ENCODE assay signal across 8 cellular contexts in the genomic region with DNA sequence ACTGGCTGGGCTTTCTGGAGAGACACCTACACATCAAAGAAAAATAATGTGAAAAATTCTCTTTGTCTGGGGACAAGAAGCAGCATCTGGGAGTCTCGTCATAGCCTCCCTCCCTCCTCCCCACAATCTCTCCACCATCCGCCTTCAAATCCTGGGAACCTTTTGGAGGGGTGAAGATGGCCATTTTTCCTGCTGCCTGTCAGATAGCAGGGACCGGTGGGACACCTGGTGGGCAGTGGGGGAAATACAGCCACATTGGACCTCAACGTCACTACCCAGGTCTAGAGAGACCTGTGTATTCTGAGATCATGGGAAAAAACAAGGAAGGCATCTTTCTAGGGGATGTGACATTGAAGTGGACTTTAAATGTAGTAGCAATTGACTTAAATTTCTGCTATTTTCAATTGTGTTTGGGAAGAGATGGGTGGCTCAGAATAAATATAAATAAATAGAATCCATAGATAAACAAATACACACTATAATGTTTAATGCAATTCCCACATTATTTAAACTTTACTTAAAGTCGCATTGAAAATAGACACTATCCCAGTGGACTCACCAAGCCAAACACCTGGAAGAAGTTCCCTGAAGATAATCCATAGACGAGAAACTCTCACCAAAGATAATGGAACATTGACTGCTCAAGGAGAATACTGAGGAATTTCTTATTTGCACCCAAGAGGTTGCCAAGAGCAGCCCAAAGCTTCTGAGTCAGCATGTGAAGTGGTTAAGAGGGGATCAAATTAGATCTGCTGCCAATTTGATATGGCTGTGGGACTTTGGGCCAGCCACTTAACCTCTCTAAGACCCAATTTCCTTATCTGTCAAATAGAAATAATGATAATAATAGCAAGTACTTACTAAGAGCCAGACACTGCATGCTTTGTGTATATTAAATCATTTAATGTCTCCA.
A peak's percentile ranks its signal among the peaks of the same experiment; 100 is the strongest.
DNase-seq lines count a peak whose midpoint lies in the region; ATAC-seq and TF ChIP-seq lines count a peak whose summit lies in the region.

No MANE protein-coding gene starts in this region.

- H3K27me3 ChIP-seq in HAP-1 (ENCODE audit: low read depth) (no peaks in the 10 kb centered on the region), left lung (peaks cover 0 to 9% of the 10 kb centered on the region in 2 donors)

- no peak overlapping the region for H3K27ac ChIP-seq in left lung

- no peaks in the 10 kb centered on the region for H3K4me1 Mint-ChIP-seq in chondrocyte (ENCODE audit: low read depth)

- no peak overlapping the region for H3K27ac Mint-ChIP-seq in chondrocyte (ENCODE audit: unreplicated experiment)

- TF ChIP-seq CTCF in chondrocyte (IDR thresholded peaks at IDR 0.05) (peak; percentile 88), left lung (IDR thresholded peaks at IDR 0.05) (peak; percentile 58 to 61)

- H3K9me3 ChIP-seq in HAP-1: 0 out of 2 replicates have a peak, but pooled peaks cover 2% of the 10 kb centered on the region
- H3K9me3 ChIP-seq in left lung: no peaks in the 10 kb centered on the region

- H3K4me3 Mint-ChIP-seq in chondrocyte (ENCODE audit: unreplicated experiment): no peak overlapping the region

- in situ Hi-C loops in HAP-1 (cut with MboI; ENCODE audit: low sequenced_read_pairs) (no loop called here), SK-MEL-5 (cut with HindIII; ENCODE audit: low pct_unique_long_range_greater_than_20kb, low sequenced_read_pairs) (no loop called here)

- peaks cover 15% of the 10 kb centered on the region for H3K27me3 Mint-ChIP-seq in chondrocyte (ENCODE audit: low read depth)

- H3K9me3 Mint-ChIP-seq in chondrocyte (ENCODE audit: low read depth): peaks cover 5% of the 10 kb centered on the region

- peak; percentile 94 for ATAC-seq in left lung
- peak; percentile 52 for ATAC-seq in stimulated activated naive CD8-positive, alpha-beta T cell treated with anti-CD3 and anti-CD28 coated beads, Interleukin-15, Interleukin-2, amounts not matched to agents 100 U/mL and 50 U/mL, for 24 hours

- DNase-seq in activated CD4-positive, alpha-beta T cell treated with anti-CD3 and anti-CD28 coated beads for 24 hours (ENCODE audit: low read depth in 2 of 2): peak; percentile 0 to 40
- DNase-seq in activated CD4-positive, alpha-beta T cell treated with anti-CD3 and anti-CD28 coated beads for 1 hour: no peak
- DNase-seq in HAP-1 (ENCODE audit: low spot score in 2 of 2): peak; percentile 72 to 92
- DNase-seq in LoVo (ENCODE audit: low spot score): peak; percentile 63
- DNase-seq in SK-MEL-5 (ENCODE audit: low read depth, low spot score): peak; percentile 78
- DNase-seq in chondrocyte (ENCODE audit: low spot score): no peak
- peak in 1 of 2 donors; percentile 56 for DNase-seq in left lung
- DNase-seq in stimulated activated naive CD8-positive, alpha-beta T cell treated with anti-CD3 and anti-CD28 coated beads, Interleukin-15, Interleukin-2, amounts not matched to agents 100 U/mL and 50 U/mL, for 24 hours: peak; percentile 64

- intact Hi-C loops in left lung (cut with DNase I): no loop called here

- peaks cover 28% of the 10 kb centered on the region for H3K4me1 ChIP-seq in HAP-1
- no peaks in the 10 kb centered on the region for H3K4me1 ChIP-seq in left lung

- no peaks in the 10 kb centered on the region for H3K36me3 ChIP-seq in HAP-1 (replicated peaks)
- H3K36me3 ChIP-seq in left lung: no peaks in the 10 kb centered on the region

- H3K36me3 Mint-ChIP-seq in chondrocyte (ENCODE audit: low read depth): peaks cover 4% of the 10 kb centered on the region

- no peak overlapping the region for H3K4me3 ChIP-seq in HAP-1
- no peak overlapping the region for H3K4me3 ChIP-seq in left lung

Comparison
In these comparisons a context has a peak if more than half of its experiments do, and no peak if none do; other contexts are left out.
1. DNase-seq: peak in activated CD4-positive, alpha-beta T cell treated with anti-CD3 and anti-CD28 coated beads for 24 hours (2 of 2), HAP-1 (2 of 2), LoVo (single experiment), SK-MEL-5 (single experiment) and stimulated activated naive CD8-positive, alpha-beta T cell treated with anti-CD3 and anti-CD28 coated beads, Interleukin-15, Interleukin-2, amounts not matched to agents 100 U/mL and 50 U/mL, for 24 hours (single experiment); none in activated CD4-positive, alpha-beta T cell treated with anti-CD3 and anti-CD28 coated beads for 1 hour (single experiment) and chondrocyte (single experiment).